ENCODE assay signal across 1 cellular context in genomic region chr12:26832817-26833691, GRCh38.
TF ChIP-seq lines count a peak whose summit lies in the region.

ITPR2 (minus strand) TSS chr12:26833194; CDS start chr12:26832781, 413 bp downstream.

TF ChIP-seq in HepG2, 621 proteins besides CTCF, POLR2A, EP300 and RAD21 (continued from another document and continues in another):
- TF ChIP-seq KIAA2018 (CRISPR knock-in tag; IDR thresholded peaks at IDR 0.05; ENCODE audit: borderline replicate concordance) (no peak), CREB1 (IDR thresholded peaks at IDR 0.05) (no peak), CREB1 (CRISPR knock-in tag; IDR thresholded peaks at IDR 0.05) (no peak), NR2F6 (IDR thresholded peaks at IDR 0.05) (no peak), NR2F6 (CRISPR knock-in tag; IDR thresholded peaks at IDR 0.05) (no peak), KLF6 (CRISPR knock-in tag; IDR thresholded peaks at IDR 0.05) (peak; percentile 81; the same call in 1 of the 2 replicates), ZSCAN9 (CRISPR knock-in tag; IDR thresholded peaks at IDR 0.05; ENCODE audit: borderline replicate concordance) (peak; percentile 55; the same call in 1 of the 2 replicates), ZNF780A (CRISPR knock-in tag; IDR thresholded peaks at IDR 0.05) (no peak), MEIS2 (CRISPR knock-in tag; IDR thresholded peaks at IDR 0.05) (no peak), TEF (CRISPR knock-in tag; IDR thresholded peaks at IDR 0.05) (no peak), EEA1 (CRISPR knock-in tag; IDR thresholded peaks at IDR 0.05; ENCODE audit: borderline replicate concordance) (peak; percentile 17; the same call in 1 of the 2 replicates), KDM2A (CRISPR knock-in tag; IDR thresholded peaks at IDR 0.05; ENCODE audit: borderline replicate concordance, low read depth) (peak; percentile 79), AGO2 (optimal IDR thresholded peaks at IDR 0.05; ENCODE audit: low read depth, low read length) (peak; percentile 96), ZNF567 (CRISPR knock-in tag; IDR thresholded peaks at IDR 0.05; ENCODE audit: borderline replicate concordance) (no peak), PATZ1 (CRISPR knock-in tag; IDR thresholded peaks at IDR 0.05) (peak; percentile 84), TBX2 (CRISPR knock-in tag; IDR thresholded peaks at IDR 0.05; ENCODE audit: borderline replicate concordance) (no peak; the same call in 1 of the 2 replicates), ZNF10 (CRISPR knock-in tag; IDR thresholded peaks at IDR 0.05; ENCODE audit: borderline replicate concordance, low read depth) (no peak), ZBTB7B (CRISPR knock-in tag; IDR thresholded peaks at IDR 0.05) (0 out of 2 replicates have a peak, but pooled peaks have one; percentile 36), FOXK1 (CRISPR knock-in tag; IDR thresholded peaks at IDR 0.05; ENCODE audit: borderline replicate concordance, low read depth) (0 out of 2 replicates have a peak, but pooled peaks have one; percentile 23), NCOA2 (CRISPR knock-in tag; IDR thresholded peaks at IDR 0.05) (peak; percentile 19; the same call in 1 of the 2 replicates), UBTF (CRISPR knock-in tag; IDR thresholded peaks at IDR 0.05) (peak; percentile 79), TCF7 (IDR thresholded peaks at IDR 0.05; ENCODE audit: low read depth) (no peak), GMEB1 (CRISPR knock-in tag; IDR thresholded peaks at IDR 0.05; ENCODE audit: borderline replicate concordance) (no peak), SNAPC4 (CRISPR knock-in tag; IDR thresholded peaks at IDR 0.05) (no peak), HOXA5 (CRISPR knock-in tag; IDR thresholded peaks at IDR 0.05) (peak; percentile 63; the same call in 1 of the 2 replicates), ELF1 (CRISPR knock-in tag; IDR thresholded peaks at IDR 0.05) (peak; percentile 33; the same call in 1 of the 2 replicates), ZC3H4 (CRISPR knock-in tag; IDR thresholded peaks at IDR 0.05; ENCODE audit: borderline replicate concordance) (no peak), ZFP36L1 (CRISPR knock-in tag; IDR thresholded peaks at IDR 0.05) (no peak), ZFP36L2 (CRISPR knock-in tag; IDR thresholded peaks at IDR 0.05) (no peak), CEBPG (CRISPR knock-in tag; IDR thresholded peaks at IDR 0.05) (no peak), AHR (CRISPR knock-in tag; IDR thresholded peaks at IDR 0.05) (0 out of 2 replicates have a peak, but pooled peaks have one; percentile 41), ATF1 (CRISPR knock-in tag; IDR thresholded peaks at IDR 0.05) (no peak), THRA (CRISPR knock-in tag; IDR thresholded peaks at IDR 0.05; ENCODE audit: borderline replicate concordance) (peak; percentile 53; the same call in 1 of the 2 replicates), ZNF101 (CRISPR knock-in tag; IDR thresholded peaks at IDR 0.05; ENCODE audit: borderline replicate concordance, low read depth) (no peak), RFXANK (CRISPR knock-in tag; IDR thresholded peaks at IDR 0.05) (0 out of 2 replicates have a peak, but pooled peaks have one; percentile 28), SIN3B (IDR thresholded peaks at IDR 0.05; ENCODE audit: low read length) (no peak; the same call in 1 of the 2 replicates)
